8 cellular contexts compared by ENCODE assay signal in the genomic region with DNA sequence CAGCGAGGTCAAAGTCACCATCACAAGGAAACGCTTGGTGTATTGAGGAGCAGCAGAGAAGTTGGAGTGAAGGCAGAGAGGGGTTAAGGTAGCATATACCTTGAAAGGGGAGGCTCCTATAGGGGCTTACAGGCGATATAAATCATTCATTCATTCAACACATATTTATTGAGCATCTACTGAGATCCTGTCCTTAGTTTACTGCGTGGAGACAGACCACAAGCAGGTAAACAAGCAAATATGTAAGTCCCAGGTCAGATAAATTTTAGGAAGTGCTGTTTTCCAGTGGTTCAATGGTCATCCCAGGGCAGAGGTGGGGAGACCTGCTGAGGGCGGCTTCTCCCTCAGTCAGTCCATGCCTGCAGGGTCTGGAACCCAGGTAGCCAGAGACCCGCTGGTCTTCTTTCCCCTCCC. TPM values are rescaled to one million over a fixed set of nuclear protein-coding genes. Genes with fewer than 3 reads are reported as not detected.
DNase-seq lines count a peak whose midpoint lies in the region; ATAC-seq and TF ChIP-seq lines count a peak whose summit lies in the region.

No MANE protein-coding gene starts in this region.

- intact Hi-C loops in sigmoid colon (cut with DNase I), result no loop called here
- intact Hi-C loops in sciatic nerve (cut with DNase I), result no loop called here
- intact Hi-C loops in left colon (cut with DNase I, micrococcal nuclease), result no loop called here

- no peak overlapping the region for H3K27ac ChIP-seq in RWPE2 (ENCODE audit: poor library complexity, severe bottlenecking)
- H3K27ac ChIP-seq in sigmoid colon, result no peak overlapping the region

- no peak for DNase-seq in GM12865 (ENCODE audit: low read depth)
- no peak for DNase-seq in RWPE2 (ENCODE audit: low spot score)
- no peak for DNase-seq in fibroblast of mammary gland (ENCODE audit: low read depth)
- no peak for DNase-seq in sigmoid colon
- DNase-seq in NCI-H345 treated with DMSO at 0.1 percent for 48 hours (lab: John Stamatoyannopoulos, UW; ENCODE audit: unreplicated experiment), result no peak
- no peak for DNase-seq in sciatic nerve (ENCODE audit: low spot score)
- no peak for DNase-seq in medulla oblongata (ENCODE audit: extremely low spot score)
- DNase-seq in left colon, result no peak

- TF ChIP-seq CTCF in GM12865 (IDR thresholded peaks at IDR 0.05; ENCODE audit: insufficient read depth, low read depth, low read length, missing control alignments) (no peak), RWPE2 (IDR thresholded peaks at IDR 0.05; ENCODE audit: poor library complexity, severe bottlenecking) (no peak), fibroblast of mammary gland (conservative IDR thresholded peaks at IDR 0.05; ENCODE audit: control insufficient read depth, insufficient read depth, low read depth, low read length) (no peak), sigmoid colon (IDR thresholded peaks at IDR 0.05) (no peak)

- no peaks in the 10 kb centered on the region for H3K36me3 ChIP-seq in RWPE2 (ENCODE audit: low read depth)
- no peaks in the 10 kb centered on the region for H3K36me3 ChIP-seq in sigmoid colon

- no peak for ATAC-seq in RWPE2 (ENCODE audit: low read depth)
- ATAC-seq in sciatic nerve, result no peak
- no peak for ATAC-seq in left colon

- no peaks in the 10 kb centered on the region for H3K9me3 ChIP-seq in RWPE2 (ENCODE audit: severe bottlenecking)
- H3K9me3 ChIP-seq in sigmoid colon, result no peaks in the 10 kb centered on the region

- no peak for TF ChIP-seq POLR2A in sigmoid colon (IDR thresholded peaks at IDR 0.05)

- H3K27me3 ChIP-seq in RWPE2 (ENCODE audit: insufficient read depth, poor library complexity, severe bottlenecking), result no peaks in the 10 kb centered on the region
- no peaks in the 10 kb centered on the region for H3K27me3 ChIP-seq in sigmoid colon

- H3K4me1 ChIP-seq in RWPE2 (ENCODE audit: insufficient read depth, poor library complexity, severe bottlenecking) (no peaks in the 10 kb centered on the region), sigmoid colon (peaks cover 0 to 22% (median 19%) of the 10 kb centered on the region in 4 donors)

- 14 to 49% methylated on average over 6 of the region's 6 CpGs for WGBS in sigmoid colon, 2 donors

- H3K4me3 ChIP-seq in GM12865 (ENCODE audit: low read depth, low read length) (peak overlapping the region; percentile 65; the same call in 1 of the 2 replicates), RWPE2 (ENCODE audit: severe bottlenecking) (peak overlapping the region; percentile 71), fibroblast of mammary gland (ENCODE audit: control insufficient read depth, low read depth, low read length) (peak overlapping the region; percentile 42), sigmoid colon (peak overlapping the region; percentile 63 to 86 (median 78))

- TF ChIP-seq EP300 in sigmoid colon (IDR thresholded peaks at IDR 0.05), result no peak

RNA-seq across cellular contexts. Expression of gene DNMT3B, which starts 0.8 kb away (rescaled TPM):
- total RNA-seq in sigmoid colon (1 to 10 TPM in 1 of 4 donors, under 1 TPM in 3; 0.36 to 1.7 (median 0.60) TPM), sciatic nerve (2.1 TPM), left colon (under 1 TPM; 0.78 to 0.85 TPM)
- under 1 TPM in 2 of 3 donors, not detected in 1; 0.46 to 0.85 TPM for polyA plus RNA-seq in sigmoid colon

RNA-seq across cellular contexts. Expression of gene COMMD7, which starts 18.2 kb away (rescaled TPM):
- total RNA-seq in sigmoid colon, result 10 to 100 TPM; 26.3 to 45.1 (median 35.2) TPM
- polyA plus RNA-seq in sigmoid colon, result 10 to 100 TPM; 45.6 to 68.0 (median 46.8) TPM
- total RNA-seq in sciatic nerve, result 30.2 TPM
- total RNA-seq in left colon, result 10 to 100 TPM; 29.0 to 33.4 TPM

RNA-seq across cellular contexts. Expression of gene MAPRE1, which starts 58.3 kb away (rescaled TPM):
- total RNA-seq in sigmoid colon (100 to 1,000 TPM in 3 of 4 donors, 10 to 100 TPM in 1; 94.7 to 146 (median 131) TPM), sciatic nerve (93.9 TPM), left colon (10 to 100 TPM; 75.6 to 85.5 TPM)
- 10 to 100 TPM; 56.8 to 72.4 (median 57.7) TPM for polyA plus RNA-seq in sigmoid colon
